Comparison of ENCODE assay signal across 1 cellular context in the genomic region with DNA sequence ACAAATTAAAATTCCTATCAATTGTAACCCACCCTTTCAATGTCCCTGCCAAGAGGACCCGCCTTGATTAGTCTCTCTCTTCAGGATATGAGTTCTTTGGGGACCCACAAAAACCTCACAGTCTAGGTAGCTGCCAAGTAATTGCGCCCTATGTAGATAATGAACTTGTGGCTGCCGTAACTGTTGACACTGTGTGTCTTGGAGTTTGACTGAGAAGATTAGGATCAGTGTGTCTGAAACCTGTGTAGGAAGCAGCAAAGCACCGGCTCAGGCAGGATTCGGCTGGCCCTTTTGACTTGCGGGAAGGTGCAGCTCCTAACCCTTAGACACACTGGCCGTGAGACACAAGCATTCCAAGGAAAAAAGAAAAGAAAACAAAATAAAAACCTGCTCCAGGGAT.
TF ChIP-seq lines count a peak whose summit lies in the region.

No MANE protein-coding gene starts in this region.

TF ChIP-seq in WTC11, 78 proteins besides CTCF, POLR2A, EP300 and RAD21:
- TF ChIP-seq, protein P1, sequence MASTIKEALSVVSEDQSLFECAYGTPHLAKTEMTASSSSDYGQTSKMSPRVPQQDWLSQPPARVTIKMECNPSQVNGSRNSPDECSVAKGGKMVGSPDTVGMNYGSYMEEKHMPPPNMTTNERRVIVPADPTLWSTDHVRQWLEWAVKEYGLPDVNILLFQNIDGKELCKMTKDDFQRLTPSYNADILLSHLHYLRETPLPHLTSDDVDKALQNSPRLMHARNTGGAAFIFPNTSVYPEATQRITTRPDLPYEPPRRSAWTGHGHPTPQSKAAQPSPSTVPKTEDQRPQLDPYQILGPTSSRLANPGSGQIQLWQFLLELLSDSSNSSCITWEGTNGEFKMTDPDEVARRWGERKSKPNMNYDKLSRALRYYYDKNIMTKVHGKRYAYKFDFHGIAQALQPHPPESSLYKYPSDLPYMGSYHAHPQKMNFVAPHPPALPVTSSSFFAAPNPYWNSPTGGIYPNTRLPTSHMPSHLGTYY (CRISPR knock-in tag; IDR thresholded peaks at IDR 0.05), result no peak
- TF ChIP-seq, protein P2, sequence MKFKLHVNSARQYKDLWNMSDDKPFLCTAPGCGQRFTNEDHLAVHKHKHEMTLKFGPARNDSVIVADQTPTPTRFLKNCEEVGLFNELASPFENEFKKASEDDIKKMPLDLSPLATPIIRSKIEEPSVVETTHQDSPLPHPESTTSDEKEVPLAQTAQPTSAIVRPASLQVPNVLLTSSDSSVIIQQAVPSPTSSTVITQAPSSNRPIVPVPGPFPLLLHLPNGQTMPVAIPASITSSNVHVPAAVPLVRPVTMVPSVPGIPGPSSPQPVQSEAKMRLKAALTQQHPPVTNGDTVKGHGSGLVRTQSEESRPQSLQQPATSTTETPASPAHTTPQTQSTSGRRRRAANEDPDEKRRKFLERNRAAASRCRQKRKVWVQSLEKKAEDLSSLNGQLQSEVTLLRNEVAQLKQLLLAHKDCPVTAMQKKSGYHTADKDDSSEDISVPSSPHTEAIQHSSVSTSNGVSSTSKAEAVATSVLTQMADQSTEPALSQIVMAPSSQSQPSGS (CRISPR knock-in tag; IDR thresholded peaks at IDR 0.05; ENCODE audit: borderline replicate concordance, low read depth), result no peak
- TF ChIP-seq, protein P3, sequence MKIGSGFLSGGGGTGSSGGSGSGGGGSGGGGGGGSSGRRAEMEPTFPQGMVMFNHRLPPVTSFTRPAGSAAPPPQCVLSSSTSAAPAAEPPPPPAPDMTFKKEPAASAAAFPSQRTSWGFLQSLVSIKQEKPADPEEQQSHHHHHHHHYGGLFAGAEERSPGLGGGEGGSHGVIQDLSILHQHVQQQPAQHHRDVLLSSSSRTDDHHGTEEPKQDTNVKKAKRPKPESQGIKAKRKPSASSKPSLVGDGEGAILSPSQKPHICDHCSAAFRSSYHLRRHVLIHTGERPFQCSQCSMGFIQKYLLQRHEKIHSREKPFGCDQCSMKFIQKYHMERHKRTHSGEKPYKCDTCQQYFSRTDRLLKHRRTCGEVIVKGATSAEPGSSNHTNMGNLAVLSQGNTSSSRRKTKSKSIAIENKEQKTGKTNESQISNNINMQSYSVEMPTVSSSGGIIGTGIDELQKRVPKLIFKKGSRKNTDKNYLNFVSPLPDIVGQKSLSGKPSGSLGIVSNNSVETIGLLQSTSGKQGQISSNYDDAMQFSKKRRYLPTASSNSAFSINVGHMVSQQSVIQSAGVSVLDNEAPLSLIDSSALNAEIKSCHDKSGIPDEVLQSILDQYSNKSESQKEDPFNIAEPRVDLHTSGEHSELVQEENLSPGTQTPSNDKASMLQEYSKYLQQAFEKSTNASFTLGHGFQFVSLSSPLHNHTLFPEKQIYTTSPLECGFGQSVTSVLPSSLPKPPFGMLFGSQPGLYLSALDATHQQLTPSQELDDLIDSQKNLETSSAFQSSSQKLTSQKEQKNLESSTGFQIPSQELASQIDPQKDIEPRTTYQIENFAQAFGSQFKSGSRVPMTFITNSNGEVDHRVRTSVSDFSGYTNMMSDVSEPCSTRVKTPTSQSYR (CRISPR knock-in tag; IDR thresholded peaks at IDR 0.05), result no peak
- TF ChIP-seq, protein P4, sequence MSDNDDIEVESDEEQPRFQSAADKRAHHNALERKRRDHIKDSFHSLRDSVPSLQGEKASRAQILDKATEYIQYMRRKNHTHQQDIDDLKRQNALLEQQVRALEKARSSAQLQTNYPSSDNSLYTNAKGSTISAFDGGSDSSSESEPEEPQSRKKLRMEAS (CRISPR knock-in tag; IDR thresholded peaks at IDR 0.05), result no peak
- TF ChIP-seq SMAD3 (CRISPR knock-in tag; IDR thresholded peaks at IDR 0.05; ENCODE audit: borderline replicate concordance), result no peak
- TF ChIP-seq NFATC4 (CRISPR knock-in tag; IDR thresholded peaks at IDR 0.05), result no peak
